9 cellular contexts compared by ENCODE assay signal in genomic region chr5:149153751-149154610, GRCh38. TPM values are rescaled to one million over a fixed set of nuclear protein-coding genes. Genes with fewer than 3 reads are reported as not detected.
A peak's percentile ranks its signal among the peaks of the same experiment; 100 is the strongest.
DNase-seq lines count a peak whose midpoint lies in the region; ATAC-seq, FAIRE-seq and TF ChIP-seq lines count a peak whose summit lies in the region.
"Had no signal": no experiment of that assay in that cellular context is flagged by ENCODE, and none has a peak within 500 bp of the region (broad histone marks: within the 10 kb centered on the region; RNA-seq: fewer than 3 reads in every experiment).

No MANE protein-coding gene starts in this region.

- no peaks in the 10 kb centered on the region for H3K27me3 Mint-ChIP-seq in nephron (ENCODE audit: low read depth)

- H3K36me3 Mint-ChIP-seq in nephron (ENCODE audit: low read depth), result no peaks in the 10 kb centered on the region
- H3K36me3 Mint-ChIP-seq: activated naive CD8-positive, alpha-beta T cell treated with anti-CD3 and anti-CD28 coated beads, Interleukin-2, amount 10 ng/mL, durations not matched to agents 7 days and 5 days had no signal

- DNase-seq in DMS53 (lab: John Stamatoyannopoulos, UW), result peak; percentile 93
- peak; percentile 91 for DNase-seq in NCI-H460 (ENCODE audit: extremely low read depth, low read depth)
- DNase-seq in coronary artery (ENCODE audit: low spot score), result no peak
- DNase-seq in frontal cortex (ENCODE audit: low spot score in 2 of 2), result no peak
- DNase-seq: activated naive CD8-positive, alpha-beta T cell treated with anti-CD3 and anti-CD28 coated beads, Interleukin-2, amount 10 ng/mL, durations not matched to agents 7 days and 5 days had no signal

- ATAC-seq in GM21619 (IDR thresholded peaks at IDR 0.05; ENCODE audit: unreplicated experiment) (no peak), GM21526 (IDR thresholded peaks at IDR 0.05; ENCODE audit: low FRiP score, unreplicated experiment) (no peak), HG02884 (IDR thresholded peaks at IDR 0.05; ENCODE audit: unreplicated experiment) (no peak)

- peak overlapping the region in 1 of 3 experiments; percentile 31 for H3K4me3 Mint-ChIP-seq in nephron
- H3K4me3 Mint-ChIP-seq: activated naive CD8-positive, alpha-beta T cell treated with anti-CD3 and anti-CD28 coated beads, Interleukin-2, amount 10 ng/mL, durations not matched to agents 7 days and 5 days had no signal

- FAIRE-seq in frontal cortex (lab: Jason Lieb, UNC), result no peak

- TF ChIP-seq CTCF in coronary artery (IDR thresholded peaks at IDR 0.05) (no peak), nephron (IDR thresholded peaks at IDR 0.05; ENCODE audit: unreplicated experiment in 3 of 3) (no peak)

- peak overlapping the region; percentile 54 to 73 (median 61) for H3K27ac Mint-ChIP-seq in nephron
- H3K27ac Mint-ChIP-seq: activated naive CD8-positive, alpha-beta T cell treated with anti-CD3 and anti-CD28 coated beads, Interleukin-2, amount 10 ng/mL, durations not matched to agents 7 days and 5 days had no signal

- H3K27ac ChIP-seq in coronary artery, result peak overlapping the region; percentile 50 to 65

- H3K9me3 Mint-ChIP-seq in nephron, result no peaks in the 10 kb centered on the region
- H3K9me3 Mint-ChIP-seq: activated naive CD8-positive, alpha-beta T cell treated with anti-CD3 and anti-CD28 coated beads, Interleukin-2, amount 10 ng/mL, durations not matched to agents 7 days and 5 days had no signal

- H3K4me3 ChIP-seq in coronary artery, result no peak overlapping the region

- peaks cover 51% of the 10 kb centered on the region for H3K4me1 Mint-ChIP-seq in nephron
- H3K4me1 Mint-ChIP-seq: activated naive CD8-positive, alpha-beta T cell treated with anti-CD3 and anti-CD28 coated beads, Interleukin-2, amount 10 ng/mL, durations not matched to agents 7 days and 5 days had no signal

RNA-seq across cellular contexts. Expression of gene ABLIM3, which starts 12.7 kb away (rescaled TPM):
- 6.5 and 7.0 TPM in 2 replicates for total RNA-seq in NCI-H460 (2014; rRNA removed; shearing (Covaris generic))
- polyA plus RNA-seq in NCI-H460 (2014; cell fraction: nucleus; rRNA removed), result 1.1 and 1.5 TPM in 2 replicates
- total RNA-seq in frontal cortex, result 10.6 TPM
- total RNA-seq: activated naive CD8-positive, alpha-beta T cell treated with anti-CD3 and anti-CD28 coated beads, Interleukin-2, amount 10 ng/mL, durations not matched to agents 7 days and 5 days had no signal

Comparison
In these comparisons a context has a peak if more than half of its experiments do, and no peak if none do; other contexts are left out.
1. DNase-seq: peak in DMS53 (single experiment) and NCI-H460 (single experiment); none in coronary artery (single experiment) and frontal cortex (0 of 2).